Comparison of ENCODE assay signal across 1 cellular context in genomic region chr3:34889641-34890040, GRCh38.
TF ChIP-seq lines count a peak whose summit lies in the region.

No MANE protein-coding gene starts in this region.

TF ChIP-seq in WTC11, 78 proteins besides CTCF, POLR2A, EP300 and RAD21 (continued from another document):
- TF ChIP-seq ZNF532 (CRISPR knock-in tag; IDR thresholded peaks at IDR 0.05; ENCODE audit: borderline replicate concordance) (no peak), MXD4 (CRISPR knock-in tag; IDR thresholded peaks at IDR 0.05; ENCODE audit: borderline replicate concordance) (no peak), FOXJ3 (CRISPR knock-in tag; IDR thresholded peaks at IDR 0.05; ENCODE audit: borderline replicate concordance) (no peak), RORB (CRISPR knock-in tag; IDR thresholded peaks at IDR 0.05) (no peak), IRF2 (CRISPR knock-in tag; IDR thresholded peaks at IDR 0.05; ENCODE audit: borderline replicate concordance, low read depth) (no peak), ATF2 (CRISPR knock-in tag; IDR thresholded peaks at IDR 0.05; ENCODE audit: borderline replicate concordance, low read depth) (no peak), GTF2I (CRISPR knock-in tag; conservative IDR thresholded peaks at IDR 0.05) (no peak)
- TF ChIP-seq, protein P1, sequence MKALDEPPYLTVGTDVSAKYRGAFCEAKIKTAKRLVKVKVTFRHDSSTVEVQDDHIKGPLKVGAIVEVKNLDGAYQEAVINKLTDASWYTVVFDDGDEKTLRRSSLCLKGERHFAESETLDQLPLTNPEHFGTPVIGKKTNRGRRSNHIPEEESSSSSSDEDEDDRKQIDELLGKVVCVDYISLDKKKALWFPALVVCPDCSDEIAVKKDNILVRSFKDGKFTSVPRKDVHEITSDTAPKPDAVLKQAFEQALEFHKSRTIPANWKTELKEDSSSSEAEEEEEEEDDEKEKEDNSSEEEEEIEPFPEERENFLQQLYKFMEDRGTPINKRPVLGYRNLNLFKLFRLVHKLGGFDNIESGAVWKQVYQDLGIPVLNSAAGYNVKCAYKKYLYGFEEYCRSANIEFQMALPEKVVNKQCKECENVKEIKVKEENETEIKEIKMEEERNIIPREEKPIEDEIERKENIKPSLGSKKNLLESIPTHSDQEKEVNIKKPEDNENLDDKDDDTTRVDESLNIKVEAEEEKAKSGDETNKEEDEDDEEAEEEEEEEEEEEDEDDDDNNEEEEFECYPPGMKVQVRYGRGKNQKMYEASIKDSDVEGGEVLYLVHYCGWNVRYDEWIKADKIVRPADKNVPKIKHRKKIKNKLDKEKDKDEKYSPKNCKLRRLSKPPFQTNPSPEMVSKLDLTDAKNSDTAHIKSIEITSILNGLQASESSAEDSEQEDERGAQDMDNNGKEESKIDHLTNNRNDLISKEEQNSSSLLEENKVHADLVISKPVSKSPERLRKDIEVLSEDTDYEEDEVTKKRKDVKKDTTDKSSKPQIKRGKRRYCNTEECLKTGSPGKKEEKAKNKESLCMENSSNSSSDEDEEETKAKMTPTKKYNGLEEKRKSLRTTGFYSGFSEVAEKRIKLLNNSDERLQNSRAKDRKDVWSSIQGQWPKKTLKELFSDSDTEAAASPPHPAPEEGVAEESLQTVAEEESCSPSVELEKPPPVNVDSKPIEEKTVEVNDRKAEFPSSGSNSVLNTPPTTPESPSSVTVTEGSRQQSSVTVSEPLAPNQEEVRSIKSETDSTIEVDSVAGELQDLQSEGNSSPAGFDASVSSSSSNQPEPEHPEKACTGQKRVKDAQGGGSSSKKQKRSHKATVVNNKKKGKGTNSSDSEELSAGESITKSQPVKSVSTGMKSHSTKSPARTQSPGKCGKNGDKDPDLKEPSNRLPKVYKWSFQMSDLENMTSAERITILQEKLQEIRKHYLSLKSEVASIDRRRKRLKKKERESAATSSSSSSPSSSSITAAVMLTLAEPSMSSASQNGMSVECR (CRISPR knock-in tag; IDR thresholded peaks at IDR 0.05; ENCODE audit: borderline replicate concordance): no peak
- TF ChIP-seq, protein P2, sequence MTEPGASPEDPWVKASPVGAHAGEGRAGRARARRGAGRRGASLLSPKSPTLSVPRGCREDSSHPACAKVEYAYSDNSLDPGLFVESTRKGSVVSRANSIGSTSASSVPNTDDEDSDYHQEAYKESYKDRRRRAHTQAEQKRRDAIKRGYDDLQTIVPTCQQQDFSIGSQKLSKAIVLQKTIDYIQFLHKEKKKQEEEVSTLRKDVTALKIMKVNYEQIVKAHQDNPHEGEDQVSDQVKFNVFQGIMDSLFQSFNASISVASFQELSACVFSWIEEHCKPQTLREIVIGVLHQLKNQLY (CRISPR knock-in tag; IDR thresholded peaks at IDR 0.05): no peak
